8 cellular contexts compared by ENCODE assay signal in the genomic region with DNA sequence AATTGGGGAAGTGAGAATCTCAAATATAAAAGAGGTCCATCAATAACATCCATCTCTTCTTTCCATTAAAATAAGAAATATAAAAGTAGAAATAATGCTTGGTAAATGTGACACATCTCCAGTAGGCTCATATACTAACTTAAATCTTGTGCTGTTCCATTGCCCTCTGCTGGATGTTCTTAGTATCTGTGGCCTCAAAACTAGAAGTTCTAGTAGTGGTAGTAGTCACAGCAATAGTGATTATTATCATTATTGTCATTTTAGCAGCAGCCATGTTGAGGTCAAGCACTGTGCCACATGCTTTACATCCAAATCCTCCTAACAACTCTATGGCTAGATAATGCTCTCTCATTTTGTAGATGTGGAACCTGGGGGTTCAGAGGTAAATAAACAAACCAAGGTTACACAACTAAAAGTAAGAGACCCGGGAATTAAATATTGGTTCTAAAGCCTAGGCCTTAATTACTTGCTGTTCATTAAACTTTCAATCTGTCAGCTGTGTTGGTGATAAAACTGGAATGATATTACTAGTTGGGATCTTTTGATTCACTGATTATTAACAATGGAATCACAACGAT. TPM values are rescaled to one million over a fixed set of nuclear protein-coding genes. Genes with fewer than 3 reads are reported as not detected.
A peak's percentile ranks its signal among the peaks of the same experiment; 100 is the strongest.
DNase-seq lines count a peak whose midpoint lies in the region; ATAC-seq and TF ChIP-seq lines count a peak whose summit lies in the region.

No MANE protein-coding gene starts in this region.

- ATAC-seq in HG02610 (IDR thresholded peaks at IDR 0.05; ENCODE audit: unreplicated experiment), result peak; percentile 61
- ATAC-seq in lung (ENCODE audit: insufficient read depth, low FRiP score), result peak; percentile 72

- peak; percentile 53 for DNase-seq in activated naive CD4-positive, alpha-beta T cell treated with anti-CD3 and anti-CD28 coated beads for 36 hours
- no peak for DNase-seq in activated naive CD4-positive, alpha-beta T cell (lab: John Stamatoyannopoulos, UW)
- peak; percentile 59 for DNase-seq in NCI-H1092 (lab: John Stamatoyannopoulos, UW)
- peak; percentile 88 for DNase-seq in SK-MEL-5 (ENCODE audit: low read depth, low spot score)
- peak; percentile 77 to 80 for DNase-seq in dermis microvascular lymphatic vessel endothelial cell (ENCODE audit: low read depth in 2 of 2)
- DNase-seq in lung (ENCODE audit: low spot score), result peak; percentile 33
- DNase-seq in vagina (ENCODE audit: extremely low spot score in 2 of 2), result no peak

- intact Hi-C loops in activated naive CD4-positive, alpha-beta T cell treated with anti-CD3 and anti-CD28 coated beads for 36 hours (cut with micrococcal nuclease), result loop anchor here (1.0 kb wide), 9 partner anchors 20 to 408 kb away; a partner anchor contains a TSS
- intact Hi-C loops in vagina (cut with DNase I), result loop anchor here (5.0 to 10.0 kb wide), 3 partner anchors 57 to 225 kb away; a partner anchor contains a TSS

- no peak overlapping the region for H3K27ac ChIP-seq in lung (ENCODE audit: low read depth in 1 of 2, low read length in 1 of 2)
- H3K27ac ChIP-seq in vagina, result no peak overlapping the region

- H3K27me3 ChIP-seq in lung (ENCODE audit: control insufficient read depth, insufficient read depth), result no peaks in the 10 kb centered on the region
- H3K27me3 ChIP-seq in vagina, result no peaks in the 10 kb centered on the region

- no peak for TF ChIP-seq POLR2A in vagina (IDR thresholded peaks at IDR 0.05)

- CTCF ChIA-PET in activated naive CD4-positive, alpha-beta T cell treated with anti-CD3 and anti-CD28 coated beads for 36 hours (lab: Charles Lee), result interaction anchor here (0.7 to 2.2 kb wide), 26 partner anchors 9 to 409 kb away, joined by 3 to 17 read pairs (median 4); a partner anchor contains a TSS

- TF ChIP-seq CTCF in lung (IDR thresholded peaks at IDR 0.05; ENCODE audit: control extremely low read depth, extremely low read depth) (peak; percentile 43), vagina (IDR thresholded peaks at IDR 0.05) (peak; percentile 51 to 70 (median 66))

- peak overlapping the region; percentile 84 for H3K27ac Mint-ChIP-seq in activated naive CD4-positive, alpha-beta T cell treated with anti-CD3 and anti-CD28 coated beads for 36 hours

- no peaks in the 10 kb centered on the region for H3K27me3 Mint-ChIP-seq in activated naive CD4-positive, alpha-beta T cell treated with anti-CD3 and anti-CD28 coated beads for 36 hours (ENCODE audit: low read depth)

- in situ Hi-C loops in SK-MEL-5 (cut with HindIII; ENCODE audit: low pct_unique_long_range_greater_than_20kb, low sequenced_read_pairs), result no loop called here

- WGBS in lung, 2 donors, result 57 to 89% methylated on average over 2 of the region's 2 CpGs

- peaks cover 0 to 2% of the 10 kb centered on the region in 2 donors for H3K36me3 ChIP-seq in lung (ENCODE audit: control insufficient read depth in 2 of 2, insufficient read depth in 2 of 2, low read length in 2 of 2)
- H3K36me3 ChIP-seq in vagina, result no peaks in the 10 kb centered on the region

- peaks cover 7% of the 10 kb centered on the region for H3K36me3 Mint-ChIP-seq in activated naive CD4-positive, alpha-beta T cell treated with anti-CD3 and anti-CD28 coated beads for 36 hours (ENCODE audit: low read depth)

- peaks cover 4% of the 10 kb centered on the region for H3K9me3 Mint-ChIP-seq in activated naive CD4-positive, alpha-beta T cell treated with anti-CD3 and anti-CD28 coated beads for 36 hours

- H3K4me3 ChIP-seq in lung, result no peak overlapping the region
- H3K4me3 ChIP-seq in vagina, result no peak overlapping the region

- H3K9me3 ChIP-seq in lung (ENCODE audit: control insufficient read depth in 2 of 2, insufficient read depth in 1 of 2, low read length in 1 of 2), result no peaks in the 10 kb centered on the region
- no peaks in the 10 kb centered on the region for H3K9me3 ChIP-seq in vagina

- H3K4me1 ChIP-seq in lung (ENCODE audit: control insufficient read depth in 2 of 2, insufficient read depth in 2 of 2, low read length in 2 of 2), result no peaks in the 10 kb centered on the region
- H3K4me1 ChIP-seq in vagina, result no peaks in the 10 kb centered on the region

- H3K4me1 Mint-ChIP-seq in activated naive CD4-positive, alpha-beta T cell treated with anti-CD3 and anti-CD28 coated beads for 36 hours (ENCODE audit: low read depth), result peaks cover 34% of the 10 kb centered on the region

- no peak overlapping the region for H3K4me3 Mint-ChIP-seq in activated naive CD4-positive, alpha-beta T cell treated with anti-CD3 and anti-CD28 coated beads for 36 hours

RNA-seq across cellular contexts. Expression of a gene that starts 20.2 kb away (rescaled TPM):
- total RNA-seq in activated naive CD4-positive, alpha-beta T cell treated with anti-CD3 and anti-CD28 coated beads for 36 hours, result 10 to 100 TPM; 70.6 to 73.4 TPM
- not detected in 2 replicates for total RNA-seq in SK-MEL-5 (2014; rRNA removed; shearing (Covaris generic))
- 0.04 TPM in 1 of 2 replicates, not detected in the other for polyA plus RNA-seq in SK-MEL-5 (2015; cell fraction: cytosol; rRNA removed)
- 0.21 TPM in 1 of 2 replicates, not detected in the other for polyA plus RNA-seq in SK-MEL-5 (2015; cell fraction: nucleus; rRNA removed)
- not detected in 2 replicates for total RNA-seq in dermis microvascular lymphatic vessel endothelial cell
- total RNA-seq in lung, result 1 to 10 TPM in 1 of 2 donors, under 1 TPM in 1; 0.52 to 2.0 TPM
- polyA plus RNA-seq in lung, result under 1 TPM; 0.30 to 0.61 TPM
- total RNA-seq in vagina, result 3.2 TPM

RNA-seq across cellular contexts. Expression of a gene that starts 42.2 kb away (rescaled TPM):
- total RNA-seq in activated naive CD4-positive, alpha-beta T cell treated with anti-CD3 and anti-CD28 coated beads for 36 hours, result 10 to 100 TPM; 49.2 to 50.4 TPM
- 87.0 and 87.2 TPM in 2 replicates for total RNA-seq in SK-MEL-5 (2014; rRNA removed; shearing (Covaris generic))
- 64.7 and 78.4 TPM in 2 replicates for polyA plus RNA-seq in SK-MEL-5 (2015; cell fraction: cytosol; rRNA removed)
- polyA plus RNA-seq in SK-MEL-5 (2015; cell fraction: nucleus; rRNA removed), result 35.0 and 38.6 TPM in 2 replicates
- total RNA-seq in dermis microvascular lymphatic vessel endothelial cell (53.5 and 62.0 TPM in 2 replicates), lung (10 to 100 TPM; 43.3 to 54.9 TPM), vagina (56.5 TPM)
- 10 to 100 TPM; 29.4 to 80.9 TPM for polyA plus RNA-seq in lung

RNA-seq across cellular contexts. Expression of a gene that starts 42.3 kb away (rescaled TPM):
- total RNA-seq in activated naive CD4-positive, alpha-beta T cell treated with anti-CD3 and anti-CD28 coated beads for 36 hours, result 10 to 100 TPM; 15.7 to 16.0 TPM
- total RNA-seq in SK-MEL-5 (2014; rRNA removed; shearing (Covaris generic)), result 61.1 and 68.9 TPM in 2 replicates
- polyA plus RNA-seq in SK-MEL-5 (2015; cell fraction: cytosol; rRNA removed), result 38.8 and 48.7 TPM in 2 replicates
- polyA plus RNA-seq in SK-MEL-5 (2015; cell fraction: nucleus; rRNA removed), result 19.8 and 25.9 TPM in 2 replicates
- 25.7 and 33.5 TPM in 2 replicates for total RNA-seq in dermis microvascular lymphatic vessel endothelial cell
- 10 to 100 TPM; 33.3 to 63.3 TPM for total RNA-seq in lung
- 10 to 100 TPM; 11.1 to 16.9 TPM for polyA plus RNA-seq in lung
- total RNA-seq in vagina, result 12.8 TPM

Comparison
In these comparisons a context has a peak if more than half of its experiments do, and no peak if none do; other contexts are left out.
1. DNase-seq: peak in activated naive CD4-positive, alpha-beta T cell treated with anti-CD3 and anti-CD28 coated beads for 36 hours (single experiment), NCI-H1092 (single experiment), SK-MEL-5 (single experiment), dermis microvascular lymphatic vessel endothelial cell (2 of 2) and lung (single experiment); none in activated naive CD4-positive, alpha-beta T cell (0 of 4) and vagina (0 of 2).
2. RNA of a gene that starts 20.2 kb away (total RNA-seq): 70.6 to 73.4 TPM in activated naive CD4-positive, alpha-beta T cell treated with anti-CD3 and anti-CD28 coated beads for 36 hours; 3.2 TPM in vagina (single experiment), 0.52 to 2.0 TPM in lung, not detected in SK-MEL-5 and not detected in dermis microvascular lymphatic vessel endothelial cell; every median in the first group is over 10 times any median in the second.